20 cellular contexts compared by ENCODE assay signal in the genomic region with DNA sequence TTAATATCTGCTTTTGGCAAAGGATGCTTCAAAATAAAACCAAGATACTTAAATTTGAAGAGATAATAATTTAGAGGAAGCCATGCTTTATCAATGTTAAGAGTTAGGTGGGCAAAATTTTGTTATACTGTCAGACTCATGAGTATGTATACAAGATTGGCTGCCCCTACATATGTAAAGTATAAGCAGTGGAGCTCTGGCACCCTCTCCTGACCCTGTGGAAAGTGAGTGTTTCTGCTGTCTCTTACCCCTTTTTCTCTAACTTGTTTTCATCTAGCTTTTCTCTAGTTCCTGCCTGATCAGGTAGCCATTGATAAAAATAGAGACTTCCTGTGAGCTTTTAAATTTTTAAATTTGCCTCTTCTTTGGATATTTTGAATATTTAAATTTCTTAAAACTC.
DNase-seq lines count a peak whose midpoint lies in the region; ATAC-seq and TF ChIP-seq lines count a peak whose summit lies in the region.
"Had no signal": no experiment of that assay in that cellular context is flagged by ENCODE, and none has a peak within 500 bp of the region (broad histone marks: within the 10 kb centered on the region; RNA-seq: fewer than 3 reads in every experiment).

No MANE protein-coding gene starts in this region.

- no peaks in the 10 kb centered on the region for H3K27me3 ChIP-seq in WERI-Rb-1 (ENCODE audit: insufficient read depth, low read depth, severe bottlenecking)
- no peaks in the 10 kb centered on the region for H3K27me3 ChIP-seq in hepatocyte

- H3K4me3 Mint-ChIP-seq in activated T-helper 1 cell treated with anti-CD3 and anti-CD28 coated beads, Interleukin-12 subunit alpha, Interleukin-12 subunit beta, Interleukin-2, Interleukin-4 antibody, amounts not matched to agents 30 ng/mL and 10 ng/mL and 1 ng/mL, durations not matched to agents 14 hours and 24 hours and 36 hours = no peak overlapping the region
- H3K4me3 Mint-ChIP-seq: activated CD8-positive, alpha-beta memory T cell treated with anti-CD3 and anti-CD28 coated beads, Interleukin-2, amount 10 ng/mL, durations not matched to agents 7 days and 5 days; B cell; brain had no signal

- H3K27ac Mint-ChIP-seq in activated T-helper 1 cell treated with anti-CD3 and anti-CD28 coated beads, Interleukin-12 subunit alpha, Interleukin-12 subunit beta, Interleukin-2, Interleukin-4 antibody, amounts not matched to agents 30 ng/mL and 10 ng/mL and 1 ng/mL, durations not matched to agents 14 hours and 24 hours and 36 hours = no peak overlapping the region
- H3K27ac Mint-ChIP-seq: activated CD8-positive, alpha-beta memory T cell treated with anti-CD3 and anti-CD28 coated beads, Interleukin-2, amount 10 ng/mL, durations not matched to agents 7 days and 5 days; B cell; brain had no signal

- no peaks in the 10 kb centered on the region for H3K4me1 ChIP-seq in hepatocyte (ENCODE audit: insufficient read depth)
- H3K4me1 ChIP-seq: prostate gland had no signal

- 0 out of 2 replicates have a peak, but pooled peaks have one; percentile 18 for TF ChIP-seq CTCF in WERI-Rb-1 (IDR thresholded peaks at IDR 0.05; ENCODE audit: low read depth, low read length)
- peak; percentile 31 for TF ChIP-seq CTCF in hepatocyte (IDR thresholded peaks at IDR 0.05; ENCODE audit: poor library complexity)

- H3K4me2 ChIP-seq in hepatocyte = no peak overlapping the region

- peak; percentile 33 for DNase-seq in ELR (ENCODE audit: low read depth)
- peak; percentile 27 for DNase-seq in NCI-H1694 (lab: John Stamatoyannopoulos, UW)
- no peak for DNase-seq in WERI-Rb-1
- DNase-seq in hepatocyte (ENCODE audit: low spot score) = no peak
- no peak for DNase-seq in stimulated activated naive CD8-positive, alpha-beta T cell treated with anti-CD3 and anti-CD28 coated beads, Interleukin-15, Interleukin-2, amounts not matched to agents 100 U/mL and 50 U/mL, for 24 hours
- no peak for DNase-seq in activated T-helper 1 cell treated with anti-CD3 and anti-CD28 coated beads, Interleukin-12 subunit alpha, Interleukin-12 subunit beta, Interleukin-2, Interleukin-4 antibody, amounts not matched to agents 30 ng/mL and 10 ng/mL and 1 ng/mL, durations not matched to agents 14 hours and 24 hours and 36 hours (ENCODE audit: low spot score)
- DNase-seq: activated CD4-positive, CD25-positive, alpha-beta regulatory T cell; activated CD8-positive, alpha-beta memory T cell treated with anti-CD3 and anti-CD28 coated beads, Interleukin-2, amount 10 ng/mL, durations not matched to agents 7 days and 5 days; activated naive CD4-positive, alpha-beta T cell; glutamatergic neuron; kidney; mucosa of descending colon; NCI-H2107; stimulated activated CD4-positive, alpha-beta T cell treated with anti-CD3 and anti-CD28 coated beads, Interleukin-15, amount 100 ng/mL, for 24 hours had no signal

- no peak overlapping the region for H2AFZ ChIP-seq in hepatocyte

- H3K4me1 Mint-ChIP-seq in activated T-helper 1 cell treated with anti-CD3 and anti-CD28 coated beads, Interleukin-12 subunit alpha, Interleukin-12 subunit beta, Interleukin-2, Interleukin-4 antibody, amounts not matched to agents 30 ng/mL and 10 ng/mL and 1 ng/mL, durations not matched to agents 14 hours and 24 hours and 36 hours (ENCODE audit: low read depth) = no peaks in the 10 kb centered on the region
- H3K4me1 Mint-ChIP-seq: activated CD8-positive, alpha-beta memory T cell treated with anti-CD3 and anti-CD28 coated beads, Interleukin-2, amount 10 ng/mL, durations not matched to agents 7 days and 5 days; B cell; brain had no signal

- ATAC-seq in GM21447 (IDR thresholded peaks at IDR 0.05; ENCODE audit: unreplicated experiment) = no peak
- no peak for ATAC-seq in stimulated activated naive CD8-positive, alpha-beta T cell treated with anti-CD3 and anti-CD28 coated beads, Interleukin-15, Interleukin-2, amounts not matched to agents 100 U/mL and 50 U/mL, for 24 hours
- no peak for ATAC-seq in GM18502 (IDR thresholded peaks at IDR 0.05; ENCODE audit: poor library complexity, unreplicated experiment)
- ATAC-seq: activated CD8-positive, alpha-beta memory T cell treated with anti-CD3 and anti-CD28 coated beads, Interleukin-2, amount 10 ng/mL, durations not matched to agents 7 days and 5 days; GM12878; mucosa of descending colon had no signal

- H3K36me3 ChIP-seq in WERI-Rb-1 = no peaks in the 10 kb centered on the region
- H3K36me3 ChIP-seq in hepatocyte (replicated peaks; ENCODE audit: insufficient read depth, low read depth) = no peaks in the 10 kb centered on the region
- H3K36me3 ChIP-seq: prostate gland had no signal

- no peaks in the 10 kb centered on the region for H3K9me2 ChIP-seq in hepatocyte (replicated peaks; ENCODE audit: insufficient read depth)

- H3K9me3 ChIP-seq in WERI-Rb-1 (ENCODE audit: severe bottlenecking) = no peaks in the 10 kb centered on the region
- H3K9me3 ChIP-seq in hepatocyte (ENCODE audit: low read depth) = no peaks in the 10 kb centered on the region
- H3K9me3 ChIP-seq: mucosa of descending colon, prostate gland had no signal

- no peaks in the 10 kb centered on the region for H3K9me3 Mint-ChIP-seq in activated T-helper 1 cell treated with anti-CD3 and anti-CD28 coated beads, Interleukin-12 subunit alpha, Interleukin-12 subunit beta, Interleukin-2, Interleukin-4 antibody, amounts not matched to agents 30 ng/mL and 10 ng/mL and 1 ng/mL, durations not matched to agents 14 hours and 24 hours and 36 hours

- H4K20me1 ChIP-seq in hepatocyte (ENCODE audit: insufficient read depth, poor library complexity, severe bottlenecking) = no peaks in the 10 kb centered on the region

- H3K27ac ChIP-seq in WERI-Rb-1 (no peak overlapping the region), hepatocyte (no peak overlapping the region)
- H3K27ac ChIP-seq: prostate gland had no signal

- intact Hi-C loops in activated T-helper 1 cell treated with anti-CD3 and anti-CD28 coated beads, Interleukin-12 subunit alpha, Interleukin-12 subunit beta, Interleukin-2, Interleukin-4 antibody, amounts not matched to agents 30 ng/mL and 10 ng/mL and 1 ng/mL, durations not matched to agents 14 hours and 24 hours and 36 hours (cut with micrococcal nuclease) = no loop called here

- H3K36me3 Mint-ChIP-seq in activated T-helper 1 cell treated with anti-CD3 and anti-CD28 coated beads, Interleukin-12 subunit alpha, Interleukin-12 subunit beta, Interleukin-2, Interleukin-4 antibody, amounts not matched to agents 30 ng/mL and 10 ng/mL and 1 ng/mL, durations not matched to agents 14 hours and 24 hours and 36 hours (ENCODE audit: low read depth) = no peaks in the 10 kb centered on the region
- H3K36me3 Mint-ChIP-seq: activated CD8-positive, alpha-beta memory T cell treated with anti-CD3 and anti-CD28 coated beads, Interleukin-2, amount 10 ng/mL, durations not matched to agents 7 days and 5 days; brain had no signal

- H3K79me2 ChIP-seq in hepatocyte = no peaks in the 10 kb centered on the region

- no peaks in the 10 kb centered on the region for H3K27me3 Mint-ChIP-seq in activated T-helper 1 cell treated with anti-CD3 and anti-CD28 coated beads, Interleukin-12 subunit alpha, Interleukin-12 subunit beta, Interleukin-2, Interleukin-4 antibody, amounts not matched to agents 30 ng/mL and 10 ng/mL and 1 ng/mL, durations not matched to agents 14 hours and 24 hours and 36 hours (ENCODE audit: insufficient read depth)
- H3K27me3 Mint-ChIP-seq: activated CD8-positive, alpha-beta memory T cell treated with anti-CD3 and anti-CD28 coated beads, Interleukin-2, amount 10 ng/mL, durations not matched to agents 7 days and 5 days; B cell; brain had no signal

- no peak overlapping the region for H3K4me3 ChIP-seq in WERI-Rb-1 (ENCODE audit: low read depth, low read length)
- no peak overlapping the region for H3K4me3 ChIP-seq in hepatocyte
- H3K4me3 ChIP-seq: GM12878, mucosa of descending colon, prostate gland had no signal

Comparison
In these comparisons a context has a peak if more than half of its experiments do, and no peak if none do; other contexts are left out.
1. DNase-seq: peak in ELR (single experiment) and NCI-H1694 (single experiment); none in WERI-Rb-1 (single experiment), hepatocyte (single experiment), stimulated activated naive CD8-positive, alpha-beta T cell treated with anti-CD3 and anti-CD28 coated beads, Interleukin-15, Interleukin-2, amounts not matched to agents 100 U/mL and 50 U/mL, for 24 hours (single experiment) and activated T-helper 1 cell treated with anti-CD3 and anti-CD28 coated beads, Interleukin-12 subunit alpha, Interleukin-12 subunit beta, Interleukin-2, Interleukin-4 antibody, amounts not matched to agents 30 ng/mL and 10 ng/mL and 1 ng/mL, durations not matched to agents 14 hours and 24 hours and 36 hours (single experiment).